ENCODE assay signal across 5 cellular contexts in the genomic region with DNA sequence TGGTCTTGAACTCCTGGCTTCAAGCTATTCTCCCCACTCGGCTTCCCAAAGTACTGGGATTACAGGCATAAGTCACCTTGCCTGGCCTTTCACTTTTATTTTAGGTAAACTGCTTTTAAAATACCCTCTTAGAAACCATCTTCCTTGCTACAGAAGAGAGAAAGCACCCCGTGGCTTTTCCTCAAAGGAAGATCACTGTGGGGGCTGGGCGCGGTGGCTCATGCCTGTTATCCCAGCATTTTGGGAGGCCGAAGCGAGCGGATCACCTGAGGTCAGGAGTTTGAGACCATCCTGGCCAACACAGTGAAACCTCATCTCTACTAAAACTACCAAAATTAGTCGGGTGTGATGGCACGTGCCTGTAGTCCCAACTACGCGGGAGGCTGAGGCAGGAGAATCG. TPM values are rescaled to one million over a fixed set of nuclear protein-coding genes. Genes with fewer than 3 reads are reported as not detected.
A peak's percentile ranks its signal among the peaks of the same experiment; 100 is the strongest.
DNase-seq lines count a peak whose midpoint lies in the region; ATAC-seq and TF ChIP-seq lines count a peak whose summit lies in the region.
"Not testable (repeated sequence)": the region's sequence is repeated elsewhere in the genome, so short reads cannot be mapped to it uniquely, and the experiment has no call there.

No MANE protein-coding gene starts in this region.

- not testable (repeated sequence) for H3K9me3 ChIP-seq in H9 (ENCODE audit: control insufficient read depth, low read depth, low read length)

- H3K56ac ChIP-seq in H9 (ENCODE audit: insufficient read length, low read depth, low read length), result not testable (repeated sequence)

- not testable (repeated sequence) for H3K36me3 Mint-ChIP-seq in H9 (ENCODE audit: insufficient read depth in 1 of 3, low read depth in 3 of 3); activated CD8-positive, alpha-beta memory T cell treated with anti-CD3 and anti-CD28 coated beads, Interleukin-2, amount 10 ng/mL, durations not matched to agents 7 days and 5 days; neural crest cell (ENCODE audit: low read depth)

- not testable (repeated sequence) for H3K27me3 ChIP-seq in H9 (ENCODE audit: insufficient read depth, low read length)

- H4K20me1 ChIP-seq in H9 (ENCODE audit: control insufficient read depth, insufficient read depth, insufficient read length), result not testable (repeated sequence)

- ATAC-seq in activated CD8-positive, alpha-beta memory T cell treated with anti-CD3 and anti-CD28 coated beads, Interleukin-2, amount 10 ng/mL, durations not matched to agents 7 days and 5 days, result not testable (repeated sequence)

- not testable (repeated sequence) for H3K4me3 Mint-ChIP-seq in H9; activated CD8-positive, alpha-beta memory T cell treated with anti-CD3 and anti-CD28 coated beads, Interleukin-2, amount 10 ng/mL, durations not matched to agents 7 days and 5 days; neural crest cell

- not testable (repeated sequence) for H3K27ac ChIP-seq in H9 (ENCODE audit: insufficient read length, low read depth, low read length)

- H2BK5ac ChIP-seq in H9 (ENCODE audit: insufficient read length, low read length), result not testable (repeated sequence)

- not testable (repeated sequence) for H2AK5ac ChIP-seq in H9 (ENCODE audit: insufficient read length, low read length)

- H3K79me2 ChIP-seq in H9 (ENCODE audit: insufficient read depth, low read length), result not testable (repeated sequence)

- not testable (repeated sequence) for H3K9ac ChIP-seq in H9 (ENCODE audit: extremely low read depth, insufficient read length, low read length)

- H3K23me2 ChIP-seq in H9 (ENCODE audit: insufficient read length, low read depth, low read length, poor library complexity, severe bottlenecking), result not testable (repeated sequence)

- H4K8ac ChIP-seq in H9 (replicated peaks; ENCODE audit: insufficient read length, low read depth, low read length), result not testable (repeated sequence)

- not testable (repeated sequence) for TF ChIP-seq CTCF in H9 (conservative IDR thresholded peaks at IDR 0.05); neural crest cell (conservative IDR thresholded peaks at IDR 0.05)

- not testable (repeated sequence) for H3K79me1 ChIP-seq in H9 (ENCODE audit: insufficient read depth, low read depth, low read length, poor library complexity, severe bottlenecking)

- not testable (repeated sequence) for H4K91ac ChIP-seq in H9 (ENCODE audit: insufficient read length, low read depth, low read length)

- no CpG with 5 or more reads among the region's 12 CpGs for WGBS in H9 (ENCODE audit: extremely low coverage, insufficient read length, low lambda C conversion rate)

- not testable (repeated sequence) for H3K27me3 Mint-ChIP-seq in H9 (ENCODE audit: low read depth); activated CD8-positive, alpha-beta memory T cell treated with anti-CD3 and anti-CD28 coated beads, Interleukin-2, amount 10 ng/mL, durations not matched to agents 7 days and 5 days; neural crest cell (ENCODE audit: low read depth)

- not testable (repeated sequence) for H3K14ac ChIP-seq in H9 (ENCODE audit: insufficient read depth, low read length)

- not testable (repeated sequence) for H2BK15ac ChIP-seq in H9 (ENCODE audit: low read depth, low read length)

- H2AFZ ChIP-seq in H9 (ENCODE audit: low read length), result not testable (repeated sequence)

- not testable (repeated sequence) for H3K4me1 ChIP-seq in H9 (ENCODE audit: insufficient read depth, low read length)

- H3K27ac Mint-ChIP-seq in H9; activated CD8-positive, alpha-beta memory T cell treated with anti-CD3 and anti-CD28 coated beads, Interleukin-2, amount 10 ng/mL, durations not matched to agents 7 days and 5 days; neural crest cell (ENCODE audit: unreplicated experiment): not testable (repeated sequence)

- CTCF ChIA-PET in activated CD8-positive, alpha-beta memory T cell treated with anti-CD3 and anti-CD28 coated beads, Interleukin-2, amount 10 ng/mL, durations not matched to agents 7 days and 5 days (lab: Charles Lee), result not testable (repeated sequence)

- H3K23ac ChIP-seq in H9 (ENCODE audit: insufficient read length, low read depth, low read length), result not testable (repeated sequence)

- not testable (repeated sequence) for H2BK20ac ChIP-seq in H9 (ENCODE audit: low read depth, low read length, poor library complexity, severe bottlenecking)

- peak; percentile 26 for DNase-seq in H9
- peak; percentile 38 for DNase-seq in activated CD8-positive, alpha-beta memory T cell treated with anti-CD3 and anti-CD28 coated beads, Interleukin-2, amount 10 ng/mL, durations not matched to agents 7 days and 5 days
- peak; percentile 36 for DNase-seq in ecto neural progenitor cell (ENCODE audit: low spot score)
- peak; percentile 45 for DNase-seq in islet precursor cell
- DNase-seq in neural crest cell (ENCODE audit: low read depth, low spot score), result peak; percentile 0

- H4K5ac ChIP-seq in H9 (ENCODE audit: insufficient read length, low read depth, low read length), result not testable (repeated sequence)

- not testable (repeated sequence) for H2BK120ac ChIP-seq in H9 (ENCODE audit: low read depth, low read length, poor library complexity, severe bottlenecking)

- not testable (repeated sequence) for H3K4me2 ChIP-seq in H9 (ENCODE audit: insufficient read depth, insufficient read length, low read length)

- H2BK12ac ChIP-seq in H9 (ENCODE audit: insufficient read length, low read depth, low read length), result not testable (repeated sequence)

- not testable (repeated sequence) for H3T11ph ChIP-seq in H9 (ENCODE audit: low read length)

- H3K18ac ChIP-seq in H9 (ENCODE audit: insufficient read length, low read depth, low read length), result not testable (repeated sequence)

- not testable (repeated sequence) for H3K9me3 Mint-ChIP-seq in H9; activated CD8-positive, alpha-beta memory T cell treated with anti-CD3 and anti-CD28 coated beads, Interleukin-2, amount 10 ng/mL, durations not matched to agents 7 days and 5 days (ENCODE audit: low read depth); neural crest cell

- H3K4ac ChIP-seq in H9 (ENCODE audit: low read depth, low read length), result not testable (repeated sequence)

- H3K4me1 Mint-ChIP-seq in H9, result peaks cover 10 to 14% of the 10 kb centered on the region in 2 experiments
- peaks cover 11% of the 10 kb centered on the region for H3K4me1 Mint-ChIP-seq in activated CD8-positive, alpha-beta memory T cell treated with anti-CD3 and anti-CD28 coated beads, Interleukin-2, amount 10 ng/mL, durations not matched to agents 7 days and 5 days
- not testable (repeated sequence) for H3K4me1 Mint-ChIP-seq in neural crest cell

RNA-seq across cellular contexts. Expression of a gene that starts 12.3 kb away (rescaled TPM):
- total RNA-seq in H9 (2021) (1.9 and 2.0 TPM in 2 replicates), neural crest cell (2.9 and 3.6 TPM in 2 replicates)
- 1 to 10 TPM; 2.5 to 8.0 TPM for total RNA-seq in activated CD8-positive, alpha-beta memory T cell treated with anti-CD3 and anti-CD28 coated beads, Interleukin-2, amount 10 ng/mL, durations not matched to agents 7 days and 5 days
